ENCODE assay signal across 8 cellular contexts in the genomic region with DNA sequence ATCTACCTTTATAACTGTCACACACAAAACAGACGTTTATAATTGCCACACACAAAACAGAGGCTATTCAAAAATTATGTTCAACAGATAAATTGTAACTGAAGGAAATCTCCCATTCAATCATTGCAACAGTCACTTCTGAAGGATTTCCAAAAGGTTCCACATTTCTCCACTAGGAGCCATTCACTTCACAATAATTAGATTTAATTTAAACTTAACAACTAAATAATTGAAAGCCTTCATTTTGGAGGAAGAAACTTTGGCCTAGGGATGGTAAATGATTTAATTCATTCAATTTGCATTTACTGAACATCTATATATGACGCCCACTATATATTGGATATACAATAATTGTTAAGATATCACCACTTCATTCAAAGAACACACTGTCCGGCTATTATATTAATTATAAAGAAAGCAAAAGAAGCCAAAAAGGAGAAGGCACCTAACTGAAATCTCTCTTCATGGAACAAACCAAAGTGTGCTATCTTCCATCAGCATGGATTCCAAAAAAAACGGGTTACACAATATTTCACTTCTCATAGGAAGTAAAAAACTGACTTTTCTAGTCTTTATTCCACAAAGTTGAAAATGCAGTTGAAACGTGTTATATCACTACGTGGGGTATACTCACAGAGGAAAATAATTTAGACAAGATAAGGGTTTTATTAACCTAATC. TPM values are rescaled to one million over a fixed set of nuclear protein-coding genes. Genes with fewer than 3 reads are reported as not detected.
DNase-seq lines count a peak whose midpoint lies in the region; ATAC-seq and TF ChIP-seq lines count a peak whose summit lies in the region.

No MANE protein-coding gene starts in this region.

- POLR2A ChIA-PET in T-cell (lab: Charles Lee) = interaction anchor here (0.6 to 0.9 kb wide), 2 partner anchors 23 to 171 kb away, joined by 3 read pairs; no protein-coding TSS in a partner anchor

- peaks cover 14% of the 10 kb centered on the region for H3K36me3 Mint-ChIP-seq in T-cell

- no peak overlapping the region for H3K27ac ChIP-seq in ACC112 (ENCODE audit: low read depth, low read length)
- H3K27ac ChIP-seq in gastroesophageal sphincter = no peak overlapping the region
- no peak overlapping the region for H3K27ac ChIP-seq in esophagus muscularis mucosa (replicated peaks in 1 of 4)

- CTCF ChIA-PET in T-cell (lab: Charles Lee) = interaction anchor here in 1 of 2 donors (0.5 kb wide), 1 partner anchor 43 kb away, joined by 4 read pairs; no protein-coding TSS in a partner anchor

- peaks cover 11% of the 10 kb centered on the region for H3K4me1 ChIP-seq in ACC112 (ENCODE audit: control insufficient read depth, insufficient read depth, low read length, unreplicated experiment)
- H3K4me1 ChIP-seq in iPS-15b (ENCODE audit: control insufficient read depth, insufficient read depth, low read length) = peaks cover 4% of the 10 kb centered on the region
- H3K4me1 ChIP-seq in gastroesophageal sphincter = peaks cover 4 to 37% (median 5%) of the 10 kb centered on the region in 3 donors
- H3K4me1 ChIP-seq in esophagus muscularis mucosa = peaks cover 16 to 35% (median 33%) of the 10 kb centered on the region in 4 donors

- H3K27ac Mint-ChIP-seq in T-cell = peak overlapping the region in 1 of 2 donors; percentile 94

- no peaks in the 10 kb centered on the region for H3K27me3 Mint-ChIP-seq in T-cell

- TF ChIP-seq CTCF in GM12865 (IDR thresholded peaks at IDR 0.05; ENCODE audit: insufficient read depth, low read depth, low read length, missing control alignments) (no peak), GM20000 (IDR thresholded peaks at IDR 0.05; ENCODE audit: extremely low read depth, missing control alignments) (no peak), gastroesophageal sphincter (IDR thresholded peaks at IDR 0.05) (no peak), esophagus muscularis mucosa (IDR thresholded peaks at IDR 0.05) (no peak)

- ATAC-seq in T-cell (replicated peaks in 1 of 4) (no peak), gastroesophageal sphincter (no peak)

- H3K9ac ChIP-seq in iPS-15b (ENCODE audit: low read depth, low read length) = no peak overlapping the region

- H3K79me2 ChIP-seq in ACC112 (ENCODE audit: control insufficient read depth, insufficient read depth, low read length, unreplicated experiment) = peaks cover 58% of the 10 kb centered on the region

- no peaks in the 10 kb centered on the region for H3K9me3 ChIP-seq in iPS-15b (ENCODE audit: control insufficient read depth, insufficient read depth, low read length)
- H3K9me3 ChIP-seq in gastroesophageal sphincter = no peaks in the 10 kb centered on the region
- H3K9me3 ChIP-seq in esophagus muscularis mucosa = no peaks in the 10 kb centered on the region

- WGBS in gastroesophageal sphincter (ENCODE audit: low coverage in 1 of 2), 2 donors = 68 to 80% methylated on average over 6 of the region's 6 CpGs
- WGBS in esophagus muscularis mucosa = 77% methylated on average over 6 of the region's 6 CpGs

- no peaks in the 10 kb centered on the region for H3K9me3 Mint-ChIP-seq in T-cell

- H3K4me1 Mint-ChIP-seq in T-cell = peaks cover 44 to 49% (median 45%) of the 10 kb centered on the region in 3 donors

- H3K4me3 Mint-ChIP-seq in T-cell = peak overlapping the region; percentile 90 to 99 (median 97)

- DNase-seq in GM12865 (ENCODE audit: low read depth) = no peak
- no peak for DNase-seq in T-cell
- no peak for DNase-seq in GM20000 (ENCODE audit: low spot score)
- DNase-seq in stimulated activated CD4-positive, alpha-beta T cell treated with anti-CD3 and anti-CD28 coated beads, Interleukin-2, amount 100 ng/mL, for 48 hours = no peak
- no peak for DNase-seq in esophagus muscularis mucosa (ENCODE audit: extremely low spot score)

- H2AFZ ChIP-seq in ACC112 (ENCODE audit: low read length, unreplicated experiment) = no peak overlapping the region

- no peaks in the 10 kb centered on the region for H3K27me3 ChIP-seq in ACC112 (ENCODE audit: insufficient read depth, low read length)
- H3K27me3 ChIP-seq in iPS-15b (ENCODE audit: control insufficient read depth, insufficient read depth, low read length) = no peaks in the 10 kb centered on the region
- no peaks in the 10 kb centered on the region for H3K27me3 ChIP-seq in gastroesophageal sphincter
- H3K27me3 ChIP-seq in esophagus muscularis mucosa = no peaks in the 10 kb centered on the region

- TF ChIP-seq POLR2A in gastroesophageal sphincter (IDR thresholded peaks at IDR 0.05) = no peak
- TF ChIP-seq POLR2A in esophagus muscularis mucosa (IDR thresholded peaks at IDR 0.05; ENCODE audit: low read depth) = no peak

- intact Hi-C loops in esophagus muscularis mucosa (cut with DNase I) = loop anchor here (5.0 kb wide), 1 partner anchor 46 kb away; the partner anchor contains the start of genes KLLN and PTEN

- H3K36me3 ChIP-seq in ACC112 (ENCODE audit: insufficient read depth, low read length) (peaks cover 29% of the 10 kb centered on the region), iPS-15b (ENCODE audit: control insufficient read depth, insufficient read depth, low read length) (no peaks in the 10 kb centered on the region), gastroesophageal sphincter (peaks cover 0 to 16% of the 10 kb centered on the region in 2 donors), esophagus muscularis mucosa (peaks cover 0 to 14% (median 3%) of the 10 kb centered on the region in 4 donors)

- peak overlapping the region; percentile 81 for H3K4me3 ChIP-seq in ACC112 (ENCODE audit: low read depth, low read length)
- H3K4me3 ChIP-seq in GM12865 (ENCODE audit: low read depth, low read length) = peak overlapping the region; percentile 65
- H3K4me3 ChIP-seq in iPS-15b (ENCODE audit: low read depth, low read length) = peak overlapping the region; percentile 93
- H3K4me3 ChIP-seq in gastroesophageal sphincter = peak overlapping the region in 1 of 2 donors; percentile 76
- peak overlapping the region in 2 of 4 donors; percentile 67 to 69 for H3K4me3 ChIP-seq in esophagus muscularis mucosa

- no peak for TF ChIP-seq EP300 in gastroesophageal sphincter (IDR thresholded peaks at IDR 0.05)
- TF ChIP-seq EP300 in esophagus muscularis mucosa (IDR thresholded peaks at IDR 0.05) = no peak

RNA-seq across cellular contexts. Expression of gene ATAD1, which starts 1.7 kb away (rescaled TPM):
- total RNA-seq in T-cell (10 to 100 TPM; 35.2 to 43.8 (median 42.1) TPM), gastroesophageal sphincter (10 to 100 TPM; 36.6 to 52.8 (median 45.8) TPM), esophagus muscularis mucosa (10 to 100 TPM; 29.1 to 41.3 (median 36.1) TPM)

RNA-seq across cellular contexts. Expression of gene KLLN, which starts 47.0 kb away (rescaled TPM):
- total RNA-seq in T-cell = 1 to 10 TPM in 1 of 5 donors, under 1 TPM in 4; 0.50 to 1.0 (median 0.60) TPM
- under 1 TPM in 3 of 4 donors, not detected in 1; 0.05 to 0.54 (median 0.19) TPM for total RNA-seq in gastroesophageal sphincter
- under 1 TPM in 3 of 4 donors, not detected in 1; 0.17 to 0.52 (median 0.39) TPM for total RNA-seq in esophagus muscularis mucosa

RNA-seq across cellular contexts. Expression of gene PTEN, which starts 47.1 kb away (rescaled TPM):
- 10 to 100 TPM; 59.9 to 98.7 (median 66.9) TPM for total RNA-seq in T-cell
- 100 to 1,000 TPM in 3 of 4 donors, 10 to 100 TPM in 1; 90.8 to 146 (median 112) TPM for total RNA-seq in gastroesophageal sphincter
- total RNA-seq in esophagus muscularis mucosa = 100 to 1,000 TPM in 1 of 4 donors, 10 to 100 TPM in 3; 83.2 to 117 (median 94.3) TPM
